11 cellular contexts compared by ENCODE assay signal in the genomic region with DNA sequence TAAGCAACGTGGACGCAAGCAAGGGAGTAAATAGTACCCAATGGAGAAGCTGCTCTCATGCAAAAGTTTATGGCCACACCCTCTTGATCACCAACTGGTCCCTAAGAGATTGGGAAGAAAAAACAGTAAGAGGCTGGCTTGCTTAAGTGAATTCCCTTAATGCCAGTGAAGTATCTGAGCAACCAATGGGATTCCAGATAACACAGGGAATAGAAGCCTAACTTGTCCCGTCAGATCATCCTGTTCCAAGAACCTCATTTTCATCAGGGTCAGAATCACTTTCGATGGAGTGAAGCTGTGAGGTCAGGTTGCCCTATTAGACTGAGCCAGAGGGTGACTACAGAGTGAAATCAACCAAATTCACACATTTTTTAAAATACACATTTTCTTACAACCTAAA.
DNase-seq lines count a peak whose midpoint lies in the region; ATAC-seq and TF ChIP-seq lines count a peak whose summit lies in the region.
"Had no signal": no experiment of that assay in that cellular context is flagged by ENCODE, and none has a peak within 500 bp of the region (broad histone marks: within the 10 kb centered on the region; RNA-seq: fewer than 3 reads in every experiment).

No MANE protein-coding gene starts in this region.

- TF ChIP-seq CTCF in CD14-positive monocyte (IDR thresholded peaks at IDR 0.05) (no peak), VCaP (conservative IDR thresholded peaks at IDR 0.05) (no peak), fibroblast of villous mesenchyme (IDR thresholded peaks at IDR 0.05; ENCODE audit: insufficient read depth, low read depth, low read length) (no peak)

- peaks cover 0 to 1% of the 10 kb centered on the region in 2 donors for H3K36me3 Mint-ChIP-seq in CD14-positive monocyte
- H3K36me3 Mint-ChIP-seq: naive B cell had no signal

- ATAC-seq in sciatic nerve (peak; percentile 68), HG02852 (IDR thresholded peaks at IDR 0.05; ENCODE audit: unreplicated experiment) (no peak)

- H3K9me3 Mint-ChIP-seq in CD14-positive monocyte: peaks cover 0 to 2% (median 0%) of the 10 kb centered on the region in 7 donors
- H3K9me3 Mint-ChIP-seq: naive B cell had no signal

- peaks cover 0 to 3% (median 0%) of the 10 kb centered on the region in 3 donors for H3K27me3 Mint-ChIP-seq in CD14-positive monocyte (ENCODE audit: low read depth in 3 of 3)
- H3K27me3 Mint-ChIP-seq: naive B cell had no signal

- DNase-seq in CD14-positive monocyte (ENCODE audit: low spot score) (no peak), fibroblast of villous mesenchyme (ENCODE audit: low read depth) (peak; percentile 11), sciatic nerve (ENCODE audit: low spot score) (no peak), mucosa of gallbladder (ENCODE audit: low spot score) (no peak), NCI-H748 treated with DMSO at 0.1 percent for 48 hours (lab: John Stamatoyannopoulos, UW) (no peak)
- no peak for DNase-seq in activated CD4-positive, CD25-positive, alpha-beta regulatory T cell (lab: John Stamatoyannopoulos, UW)
- DNase-seq: Kasumi-1, naive B cell, NCI-H2081 treated with DMSO at 0.1 percent for 48 hours had no signal

- H3K27ac Mint-ChIP-seq in CD14-positive monocyte: peak overlapping the region; percentile 88 to 98 (median 95)

- H3K27ac ChIP-seq in VCaP: peak overlapping the region; percentile 34

- peak overlapping the region in 1 of 2 donors; percentile 48 for H3K4me3 Mint-ChIP-seq in CD14-positive monocyte
- H3K4me3 Mint-ChIP-seq: naive B cell had no signal

- H3K4me1 Mint-ChIP-seq in CD14-positive monocyte: peaks cover 61% of the 10 kb centered on the region

- H3K4me3 ChIP-seq in fibroblast of villous mesenchyme (ENCODE audit: low read depth, low read length): no peak overlapping the region

- intact Hi-C loops in CD14-positive monocyte (cut with micrococcal nuclease): loop anchor here in 1 of 2 donors (5.0 kb wide), 1 partner anchor 146 kb away; no protein-coding TSS in a partner anchor
- intact Hi-C loops in sciatic nerve (cut with DNase I): no loop called here
